In the genomic region with DNA sequence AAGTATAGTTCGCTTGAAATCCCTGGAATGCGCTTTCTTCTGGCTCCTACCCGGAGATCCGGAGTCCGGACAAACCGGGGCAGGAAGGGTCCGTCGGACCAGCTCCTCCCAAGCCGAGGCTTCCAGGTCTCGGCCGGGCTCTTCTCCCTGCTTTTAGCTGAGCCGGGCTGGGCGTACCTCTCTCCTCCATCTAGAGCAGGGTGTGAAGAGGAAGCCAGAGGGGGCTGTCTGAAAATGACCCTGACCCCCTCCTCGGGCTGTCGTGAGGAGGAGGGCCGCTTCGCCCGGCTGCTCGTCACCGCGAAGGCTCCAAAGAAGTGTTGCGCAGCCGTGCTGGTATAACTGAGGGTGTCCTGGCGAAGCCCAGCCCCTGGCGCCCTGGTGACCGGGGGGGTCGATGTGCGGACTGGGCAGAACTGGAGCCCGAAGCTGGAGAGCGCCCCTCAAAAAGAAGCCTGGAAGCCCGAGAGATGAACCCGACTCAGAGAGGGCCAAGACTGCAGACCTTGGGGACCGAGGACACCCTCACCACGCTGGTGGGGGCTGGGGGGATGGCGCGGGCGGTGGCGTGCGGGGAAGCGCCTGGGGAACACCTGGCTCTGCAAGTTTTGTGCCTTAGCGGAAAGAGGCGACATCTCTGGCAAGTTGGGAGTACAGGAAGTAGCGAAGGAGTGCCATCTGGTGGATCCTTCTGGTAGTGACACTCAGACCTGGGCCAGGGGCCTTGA, we compare ENCODE assay signal across 8 cellular contexts. TPM values are rescaled to one million over a fixed set of nuclear protein-coding genes. Genes with fewer than 3 reads are reported as not detected.
A peak's percentile ranks its signal among the peaks of the same experiment; 100 is the strongest.
DNase-seq lines count a peak whose midpoint lies in the region; ATAC-seq and TF ChIP-seq lines count a peak whose summit lies in the region.

No MANE protein-coding gene starts in this region.

- H3K27ac ChIP-seq in coronary artery, result peak overlapping the region; percentile 76 to 91

- H3K4me3 ChIP-seq in coronary artery, result peak overlapping the region; percentile 76

- CTCF ChIA-PET in HEK293T (lab: Yijun Ruan, JAX), result interaction anchor here (0.7 to 2.8 kb wide), 12 partner anchors 8 to 74 kb away, joined by 3 to 28 read pairs (median 4); partner anchors contain the start of genes PDZD7 and SFXN3

- DNase-seq in DMS114 treated with DMSO at 0.1 percent for 48 hours (lab: John Stamatoyannopoulos, UW; ENCODE audit: unreplicated experiment) (peak; percentile 80), HEK293T (ENCODE audit: extremely low spot score) (peak; percentile 88), NCI-H2227 (lab: John Stamatoyannopoulos, UW; ENCODE audit: unreplicated experiment) (peak; percentile 79), coronary artery (ENCODE audit: low spot score) (peak; percentile 85), left lobe of liver (ENCODE audit: low spot score) (peak; percentile 72)
- DNase-seq in activated CD4-positive, alpha-beta T cell treated with anti-CD3 and anti-CD28 coated beads for 24 hours (ENCODE audit: low read depth in 2 of 2), result peak; percentile 66 to 75
- peak; percentile 79 for DNase-seq in stimulated activated CD4-positive, alpha-beta T cell treated with anti-CD3 and anti-CD28 coated beads, Interleukin-1b, Interleukin-23, amount 100 ng/mL, for 48 hours

- POLR2A ChIA-PET in HEK293T (lab: Yijun Ruan, JAX), result interaction anchor here (0.9 to 9.2 kb wide), 8 partner anchors 8 to 88 kb away, joined by 3 to 81 read pairs (median 4); partner anchors contain the start of gene PDZD7

- TF ChIP-seq CTCF in coronary artery (IDR thresholded peaks at IDR 0.05), result peak; percentile 46

- peak; percentile 87 for ATAC-seq in left lobe of liver
- ATAC-seq in HG02588 (IDR thresholded peaks at IDR 0.05; ENCODE audit: unreplicated experiment), result no peak

TF ChIP-seq in HEK293T, 16 proteins besides CTCF, POLR2A, EP300 and RAD21:
- TF ChIP-seq L3MBTL2 (conservative IDR thresholded peaks at IDR 0.05) (peak; percentile 70), CTBP1 (IDR thresholded peaks at IDR 0.05; ENCODE audit: borderline replicate concordance) (peak; percentile 46), LEF1 (IDR thresholded peaks at IDR 0.05; ENCODE audit: borderline replicate concordance) (no peak)

RNA-seq across cellular contexts. Expression of gene KAZALD1, which starts 5.7 kb away (rescaled TPM):
- total RNA-seq in left lobe of liver, result 0.78 TPM

RNA-seq across cellular contexts. Expression of gene SFXN3, which starts 36.5 kb away (rescaled TPM):
- 5.2 TPM for total RNA-seq in left lobe of liver

RNA-seq across cellular contexts. Expression of gene PDZD7, which starts 36.6 kb away (rescaled TPM):
- 0.13 TPM for total RNA-seq in left lobe of liver
